ENCODE assay signal across 15 cellular contexts in the genomic region with DNA sequence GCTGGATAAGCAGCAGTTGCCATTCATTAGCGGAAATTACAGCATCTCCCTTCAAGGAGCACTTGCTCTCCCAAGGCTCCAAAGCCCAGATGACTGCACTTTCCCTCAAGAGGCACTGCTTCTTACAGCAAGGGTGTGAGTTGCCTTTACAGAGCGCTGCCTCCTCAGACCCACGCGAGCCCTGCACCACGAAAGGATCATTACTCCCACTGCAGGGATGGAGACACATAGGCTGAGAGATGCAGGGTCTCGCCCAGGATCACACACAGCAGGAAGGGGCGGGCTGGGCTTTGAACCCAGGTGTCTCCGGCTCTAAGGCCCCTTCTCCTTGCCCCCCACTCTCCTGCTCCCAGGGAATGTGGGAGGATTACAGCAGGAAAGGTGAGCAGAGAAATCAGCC.
DNase-seq lines count a peak whose midpoint lies in the region; TF ChIP-seq lines count a peak whose summit lies in the region.
"Had no signal": no experiment of that assay in that cellular context is flagged by ENCODE, and none has a peak within 500 bp of the region (broad histone marks: within the 10 kb centered on the region; RNA-seq: fewer than 3 reads in every experiment).

No MANE protein-coding gene starts in this region.

- H3K4me2 ChIP-seq in BLaER1 = peak overlapping the region; percentile 82

- peaks cover under 1% of the 10 kb centered on the region for H3K27me3 Mint-ChIP-seq in activated CD4-positive, alpha-beta T cell treated with anti-CD3 and anti-CD28 coated beads, Interleukin-2, amount 10 ng/mL, durations not matched to agents 24 days and 14 days
- peaks cover 17% of the 10 kb centered on the region for H3K27me3 Mint-ChIP-seq in nephron progenitor cell (ENCODE audit: low read depth, poor library complexity)

- intact Hi-C loops in activated CD4-positive, alpha-beta T cell treated with anti-CD3 and anti-CD28 coated beads, Interleukin-2, amount 10 ng/mL, durations not matched to agents 24 days and 14 days (cut with micrococcal nuclease) = no loop called here

- no peaks in the 10 kb centered on the region for H3K4me1 Mint-ChIP-seq in activated CD4-positive, alpha-beta T cell treated with anti-CD3 and anti-CD28 coated beads, Interleukin-2, amount 10 ng/mL, durations not matched to agents 24 days and 14 days
- peaks cover 46% of the 10 kb centered on the region for H3K4me1 Mint-ChIP-seq in nephron progenitor cell
- H3K4me1 Mint-ChIP-seq: CD4-positive, alpha-beta memory T cell had no signal

- H3K9ac ChIP-seq in BLaER1 = no peak overlapping the region

- no peak for TF ChIP-seq CTCF in nephron progenitor cell (IDR thresholded peaks at IDR 0.05)

- no peaks in the 10 kb centered on the region for H3K9me3 Mint-ChIP-seq in activated CD4-positive, alpha-beta T cell treated with anti-CD3 and anti-CD28 coated beads, Interleukin-2, amount 10 ng/mL, durations not matched to agents 24 days and 14 days
- peaks cover 5% of the 10 kb centered on the region for H3K9me3 Mint-ChIP-seq in nephron progenitor cell

- H3K4me3 ChIP-seq in BLaER1 = no peak overlapping the region
- no peak overlapping the region for H3K4me3 ChIP-seq in H7 (ENCODE audit: insufficient read depth, low read depth, low read length)

- no peaks in the 10 kb centered on the region for H4K20me1 ChIP-seq in BLaER1

- no peak overlapping the region for H3K27ac ChIP-seq in BLaER1
- H3K27ac ChIP-seq: C4-2B had no signal

- H3K4me3 Mint-ChIP-seq in activated CD4-positive, alpha-beta T cell treated with anti-CD3 and anti-CD28 coated beads, Interleukin-2, amount 10 ng/mL, durations not matched to agents 24 days and 14 days = no peak overlapping the region
- H3K4me3 Mint-ChIP-seq in nephron progenitor cell = no peak overlapping the region
- H3K4me3 Mint-ChIP-seq: CD4-positive, alpha-beta memory T cell; HFFc6 had no signal

- H3K36me3 ChIP-seq in BLaER1 (no peaks in the 10 kb centered on the region), H7 (replicated peaks; ENCODE audit: control insufficient read depth, insufficient read depth, low read length) (no peaks in the 10 kb centered on the region)

- peak; percentile 3 for DNase-seq in activated CD4-positive, alpha-beta T cell treated with anti-CD3 and anti-CD28 coated beads for 1 hour
- DNase-seq in activated CD4-positive, alpha-beta T cell treated with anti-CD3 and anti-CD28 coated beads, Interleukin-2, amount 10 ng/mL, durations not matched to agents 24 days and 14 days = no peak
- DNase-seq in H7 = peak; percentile 20
- DNase-seq in mesenteric fat pad (ENCODE audit: low spot score) = peak; percentile 87
- no peak for DNase-seq in nephron progenitor cell
- DNase-seq in foreskin melanocyte = no peak
- DNase-seq in glomerular visceral epithelial cell (ENCODE audit: extremely low spot score) = no peak
- DNase-seq: ACHN; CD4-positive, alpha-beta memory T cell; DMS79; GOT3; HCEC 1CT; HFFc6 had no signal

- peaks cover 97% of the 10 kb centered on the region for H3K4me1 ChIP-seq in BLaER1

- no peak overlapping the region for H3K27ac Mint-ChIP-seq in activated CD4-positive, alpha-beta T cell treated with anti-CD3 and anti-CD28 coated beads, Interleukin-2, amount 10 ng/mL, durations not matched to agents 24 days and 14 days
- no peak overlapping the region for H3K27ac Mint-ChIP-seq in nephron progenitor cell
- H3K27ac Mint-ChIP-seq: CD4-positive, alpha-beta memory T cell; HFFc6 had no signal

- no peaks in the 10 kb centered on the region for H3K9me3 ChIP-seq in BLaER1

- no peaks in the 10 kb centered on the region for H3K27me3 ChIP-seq in BLaER1
- H3K27me3 ChIP-seq in H7 (ENCODE audit: control insufficient read depth, insufficient read depth, low read length) = no peaks in the 10 kb centered on the region; the same call in 1 of the 2 replicates

- no peaks in the 10 kb centered on the region for H3K36me3 Mint-ChIP-seq in activated CD4-positive, alpha-beta T cell treated with anti-CD3 and anti-CD28 coated beads, Interleukin-2, amount 10 ng/mL, durations not matched to agents 24 days and 14 days (ENCODE audit: low read depth)
- no peaks in the 10 kb centered on the region for H3K36me3 Mint-ChIP-seq in nephron progenitor cell (ENCODE audit: low read depth)
- H3K36me3 Mint-ChIP-seq: CD4-positive, alpha-beta memory T cell had no signal

Comparison
In these comparisons a context has a peak if more than half of its experiments do, and no peak if none do; other contexts are left out.
1. DNase-seq: peak in activated CD4-positive, alpha-beta T cell treated with anti-CD3 and anti-CD28 coated beads for 1 hour (single experiment), H7 (single experiment) and mesenteric fat pad (single experiment); none in activated CD4-positive, alpha-beta T cell treated with anti-CD3 and anti-CD28 coated beads, Interleukin-2, amount 10 ng/mL, durations not matched to agents 24 days and 14 days (single experiment), nephron progenitor cell (single experiment), foreskin melanocyte (single experiment) and glomerular visceral epithelial cell (single experiment).